In the genomic region with DNA sequence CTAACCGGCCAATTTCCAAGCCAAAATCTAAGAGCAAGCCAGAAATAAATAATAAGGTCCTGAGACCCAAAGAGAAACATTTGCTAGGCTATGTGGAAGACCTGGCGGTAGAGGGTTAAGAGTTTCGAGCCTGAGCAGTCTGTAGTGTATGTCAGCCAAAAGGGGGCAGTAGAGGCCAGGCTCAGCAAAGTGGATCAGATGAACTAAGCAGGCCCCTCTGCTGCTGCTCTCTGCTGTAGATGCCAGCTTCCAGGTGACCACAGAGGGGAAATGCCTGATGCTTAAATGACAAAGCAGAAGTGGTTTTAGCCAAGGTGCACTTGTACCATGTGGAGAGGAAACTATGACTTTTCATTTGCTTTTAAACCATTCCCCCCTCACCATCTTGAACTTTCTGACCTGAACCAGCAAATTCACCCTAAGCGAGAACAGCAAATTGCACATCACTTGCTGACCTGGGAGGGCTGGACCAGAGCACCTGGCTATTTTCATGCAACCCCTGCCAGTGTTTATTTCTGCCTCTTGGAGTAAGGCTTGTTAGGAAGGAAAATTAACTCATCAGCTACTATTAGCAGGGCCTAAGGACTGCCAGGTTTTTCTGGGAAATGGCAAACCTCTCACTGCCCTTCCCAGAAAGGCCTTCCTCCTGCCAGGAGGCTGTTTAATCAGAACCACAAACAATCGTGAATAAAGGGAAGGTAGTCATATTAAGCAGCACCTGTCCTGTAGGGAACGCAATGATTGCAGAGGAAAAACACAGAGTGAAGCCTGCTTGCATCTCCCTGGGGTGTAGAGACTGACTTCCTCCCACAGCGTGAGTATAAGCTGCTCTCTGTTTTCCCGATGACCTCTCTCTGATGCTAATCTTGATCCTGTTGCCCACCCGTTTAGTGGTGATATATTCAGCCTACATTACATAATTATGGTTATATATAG, we compare ENCODE assay signal across 8 cellular contexts.
DNase-seq lines count a peak whose midpoint lies in the region; ATAC-seq and TF ChIP-seq lines count a peak whose summit lies in the region.

No MANE protein-coding gene starts in this region.

- ATAC-seq in GM21723 (IDR thresholded peaks at IDR 0.05; ENCODE audit: unreplicated experiment) = peak; percentile 94

- no peaks in the 10 kb centered on the region for H3K79me2 ChIP-seq in osteoblast (ENCODE audit: insufficient read depth, low read length)

- no peak for TF ChIP-seq EP300 in esophagus muscularis mucosa (IDR thresholded peaks at IDR 0.05)

- H3K4me3 ChIP-seq in esophagus muscularis mucosa (no peak overlapping the region), osteoblast (ENCODE audit: insufficient read depth, low read length) (no peak overlapping the region)

- H3K4me1 ChIP-seq in esophagus muscularis mucosa = no peaks in the 10 kb centered on the region
- no peaks in the 10 kb centered on the region for H3K4me1 ChIP-seq in osteoblast (ENCODE audit: insufficient read depth, low read length)

- 41% methylated on average over 9 of the region's 9 CpGs for WGBS in esophagus muscularis mucosa

- H3K4me2 ChIP-seq in osteoblast (ENCODE audit: insufficient read depth, low read length) = no peak overlapping the region

- no peak for TF ChIP-seq POLR2A in esophagus muscularis mucosa (IDR thresholded peaks at IDR 0.05; ENCODE audit: low read depth)

- H3K27me3 ChIP-seq in esophagus muscularis mucosa (no peaks in the 10 kb centered on the region), osteoblast (ENCODE audit: insufficient read depth, low read length) (no peaks in the 10 kb centered on the region)

- no peaks in the 10 kb centered on the region for H4K20me1 ChIP-seq in osteoblast (ENCODE audit: insufficient read depth, low read length)

- intact Hi-C loops in esophagus muscularis mucosa (cut with DNase I) = no loop called here

- H3K36me3 ChIP-seq in esophagus muscularis mucosa (no peaks in the 10 kb centered on the region), osteoblast (ENCODE audit: insufficient read depth, low read length) (no peaks in the 10 kb centered on the region)

- H2AFZ ChIP-seq in osteoblast (ENCODE audit: low read length) = no peak overlapping the region

- H3K27ac ChIP-seq in esophagus muscularis mucosa (replicated peaks in 1 of 4) = no peak overlapping the region
- H3K27ac ChIP-seq in osteoblast (ENCODE audit: low read depth, low read length) = no peak overlapping the region

- peak in 2 of 3 experiments; percentile 21 to 48 for TF ChIP-seq CTCF in esophagus muscularis mucosa (IDR thresholded peaks at IDR 0.05)
- TF ChIP-seq CTCF in osteoblast (IDR thresholded peaks at IDR 0.05; ENCODE audit: extremely low read depth, low read depth, low read length) = peak; percentile 75

- H3K9me3 ChIP-seq in esophagus muscularis mucosa (no peaks in the 10 kb centered on the region), osteoblast (ENCODE audit: low read depth, low read length) (no peaks in the 10 kb centered on the region)

- DNase-seq in stimulated activated CD4-positive, alpha-beta T cell treated with anti-CD3 and anti-CD28 coated beads, TNF-alpha, amount 100 ng/mL, for 48 hours (ENCODE audit: low read depth in 3 of 3) = peak in 2 of 3 donors; percentile 1
- no peak for DNase-seq in stimulated activated CD4-positive, alpha-beta T cell treated with anti-CD3 and anti-CD28 coated beads, Interleukin-4, amount 100 ng/mL, for 1 hour
- DNase-seq in HT-29 (ENCODE audit: low spot score) (peak; percentile 60), RKO (ENCODE audit: low spot score) (peak; percentile 41), esophagus muscularis mucosa (ENCODE audit: extremely low spot score) (no peak), osteoblast (ENCODE audit: insufficient read length, low spot score, missing footprints) (no peak), mesenteric fat pad (ENCODE audit: low spot score) (no peak)

Comparison
In these comparisons a context has a peak if more than half of its experiments do, and no peak if none do; other contexts are left out.
1. DNase-seq: peak in stimulated activated CD4-positive, alpha-beta T cell treated with anti-CD3 and anti-CD28 coated beads, TNF-alpha, amount 100 ng/mL, for 48 hours (2 of 3), HT-29 (single experiment) and RKO (single experiment); none in stimulated activated CD4-positive, alpha-beta T cell treated with anti-CD3 and anti-CD28 coated beads, Interleukin-4, amount 100 ng/mL, for 1 hour (single experiment), esophagus muscularis mucosa (single experiment), osteoblast (single experiment) and mesenteric fat pad (single experiment).